In the genomic region with DNA sequence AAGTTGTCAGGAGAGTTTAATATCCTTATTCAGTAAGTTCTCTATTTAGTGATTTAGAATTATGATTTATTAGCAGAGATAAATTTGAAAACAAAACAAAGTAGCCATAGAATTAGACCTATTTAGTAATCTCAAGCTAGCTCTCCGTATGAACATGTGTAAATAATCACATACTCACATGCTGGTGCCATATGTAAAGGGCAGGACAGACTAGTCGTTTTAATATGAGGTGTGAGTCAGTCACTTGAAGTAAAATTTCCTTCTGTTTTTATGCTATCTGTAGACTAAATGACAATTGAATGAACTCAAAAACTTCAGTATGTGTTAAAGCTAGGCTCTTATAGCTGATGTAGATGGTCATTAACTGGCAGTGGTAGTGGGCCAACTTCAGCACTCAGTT, we compare ENCODE assay signal across 22 cellular contexts.
"Had no signal": no experiment of that assay in that cellular context is flagged by ENCODE, and none has a peak within 500 bp of the region (broad histone marks: within the 10 kb centered on the region; RNA-seq: fewer than 3 reads in every experiment).

No MANE protein-coding gene starts in this region.

- H3K27ac ChIP-seq: colonic mucosa, hepatocyte, neural progenitor cell, ovary, tibial artery, upper lobe of left lung, vagina had no signal

- H3K9me3 ChIP-seq: colonic mucosa, ovary, tibial artery, upper lobe of left lung, vagina had no signal

- H3K27me3 ChIP-seq: colonic mucosa, hepatocyte, neural progenitor cell, ovary, tibial artery, upper lobe of left lung, vagina had no signal

- H3K4me3 ChIP-seq: colonic mucosa, hepatocyte, lung, neural progenitor cell, ovary, smooth muscle cell, tibial artery, upper lobe of left lung, vagina had no signal

- DNase-seq: colonic mucosa; dermis blood vessel endothelial cell; endodermal cell; erythroblast; left colon; left ventricle myocardium superior; mesenchymal stem cell; midbrain; nucleus accumbens; ovary; right cardiac atrium; stimulated activated CD4-positive, alpha-beta T cell treated with anti-CD3 and anti-CD28 coated beads, Interleukin-2, amount 100 ng/mL, for 48 hours; stimulated activated naive CD4-positive, alpha-beta T cell treated with Interleukin-2 at 50 U/mL for 16 hours; tibial artery; upper lobe of left lung had no signal

- H3K4me3 Mint-ChIP-seq: endodermal cell; natural killer cell treated with Interleukin-12 subunit alpha and Interleukin-12 subunit beta and Interleukin-15 and Interleukin-18, amount 100 ng/mL, for 72 hours; neural progenitor cell had no signal

- FAIRE-seq: endothelial cell of umbilical vein had no signal

- H3K27me3 Mint-ChIP-seq: natural killer cell treated with Interleukin-12 subunit alpha and Interleukin-12 subunit beta and Interleukin-15 and Interleukin-18, amount 100 ng/mL, for 72 hours had no signal

- H3K36me3 ChIP-seq: colonic mucosa, ovary, tibial artery had no signal

- ATAC-seq: left colon; left ventricle myocardium superior; natural killer cell treated with Interleukin-12 subunit alpha and Interleukin-12 subunit beta and Interleukin-15 and Interleukin-18, amount 100 ng/mL, for 72 hours; right cardiac atrium had no signal

- H3K4me1 Mint-ChIP-seq: neural progenitor cell had no signal

- H3K27ac Mint-ChIP-seq: endodermal cell; natural killer cell treated with Interleukin-12 subunit alpha and Interleukin-12 subunit beta and Interleukin-15 and Interleukin-18, amount 100 ng/mL, for 72 hours had no signal

- H3K9me3 Mint-ChIP-seq: endodermal cell; natural killer cell treated with Interleukin-12 subunit alpha and Interleukin-12 subunit beta and Interleukin-15 and Interleukin-18, amount 100 ng/mL, for 72 hours; neural progenitor cell had no signal

- H3K4me1 ChIP-seq: colonic mucosa, neural progenitor cell had no signal
